22 cellular contexts compared by ENCODE assay signal in genomic region chr5:1842026-1842819, GRCh38. TPM values are rescaled to one million over a fixed set of nuclear protein-coding genes. Genes with fewer than 3 reads are reported as not detected.
"Had no signal": no experiment of that assay in that cellular context is flagged by ENCODE, and none has a peak within 500 bp of the region (broad histone marks: within the 10 kb centered on the region; RNA-seq: fewer than 3 reads in every experiment).

No MANE protein-coding gene starts in this region.

- H3K27ac ChIP-seq: foreskin keratinocyte, pancreas, thyroid gland, upper lobe of right lung had no signal

- H3K9me3 ChIP-seq: pancreas, thyroid gland, upper lobe of right lung had no signal

- H3K36me3 ChIP-seq: pancreas, thyroid gland, upper lobe of right lung had no signal

- H3K27me3 ChIP-seq: thyroid gland had no signal

- DNase-seq: activated CD4-positive, alpha-beta T cell treated with anti-CD3 and anti-CD28 coated beads for 1 hour; activated CD4-positive, alpha-beta T cell treated with anti-CD3 and anti-CD28 coated beads, Interleukin-2, amount 50 U/mL, for 1 hour; activated CD8-positive, alpha-beta T cell treated with anti-CD3 and anti-CD28 coated beads, Interleukin-2, amount 10 ng/mL, durations not matched to agents 7 days and 5 days; activated gamma-delta T cell; effector memory CD4-positive, alpha-beta T cell; kidney glomerular epithelial cell; left ventricle myocardium superior; mammary epithelial cell; natural killer cell; pancreas; right cardiac atrium; stimulated activated CD4-positive, alpha-beta T cell treated with anti-CD3 and anti-CD28 coated beads, Interleukin-12 subunit alpha, Interleukin-12 subunit beta, amount 100 ng/mL, for 4 hours; stimulated activated CD4-positive, alpha-beta T cell treated with anti-CD3 and anti-CD28 coated beads, Interleukin-4, amount 100 ng/mL, for 4 hours; upper lobe of right lung had no signal

- ATAC-seq: activated CD8-positive, alpha-beta T cell treated with anti-CD3 and anti-CD28 coated beads, Interleukin-2, amount 10 ng/mL, durations not matched to agents 7 days and 5 days; foreskin keratinocyte; natural killer cell; pancreas had no signal

- H3K4me1 ChIP-seq: foreskin keratinocyte, pancreas, thyroid gland, upper lobe of right lung had no signal

- H3K4me3 ChIP-seq: pancreas, thyroid gland, upper lobe of right lung had no signal

RNA-seq across cellular contexts. Expression of gene IRX4, which starts 40.5 kb away (rescaled TPM):
- total RNA-seq: activated CD8-positive, alpha-beta T cell treated with anti-CD3 and anti-CD28 coated beads, Interleukin-2, amount 10 ng/mL, durations not matched to agents 7 days and 5 days; activated T-helper 1 cell treated with anti-CD3 and anti-CD28 coated beads, Interleukin-12 subunit alpha, Interleukin-12 subunit beta, Interleukin-2, Interleukin-4 antibody, amounts not matched to agents 30 ng/mL and 10 ng/mL and 1 ng/mL, durations not matched to agents 14 hours and 24 hours and 36 hours; aorta; dermis microvascular lymphatic vessel endothelial cell; glomerular endothelial cell; mesothelial cell of epicardium; natural killer cell; pancreas; pulmonary artery endothelial cell; thyroid gland; upper lobe of right lung had no signal
